ENCODE assay signal across 14 cellular contexts in the genomic region with DNA sequence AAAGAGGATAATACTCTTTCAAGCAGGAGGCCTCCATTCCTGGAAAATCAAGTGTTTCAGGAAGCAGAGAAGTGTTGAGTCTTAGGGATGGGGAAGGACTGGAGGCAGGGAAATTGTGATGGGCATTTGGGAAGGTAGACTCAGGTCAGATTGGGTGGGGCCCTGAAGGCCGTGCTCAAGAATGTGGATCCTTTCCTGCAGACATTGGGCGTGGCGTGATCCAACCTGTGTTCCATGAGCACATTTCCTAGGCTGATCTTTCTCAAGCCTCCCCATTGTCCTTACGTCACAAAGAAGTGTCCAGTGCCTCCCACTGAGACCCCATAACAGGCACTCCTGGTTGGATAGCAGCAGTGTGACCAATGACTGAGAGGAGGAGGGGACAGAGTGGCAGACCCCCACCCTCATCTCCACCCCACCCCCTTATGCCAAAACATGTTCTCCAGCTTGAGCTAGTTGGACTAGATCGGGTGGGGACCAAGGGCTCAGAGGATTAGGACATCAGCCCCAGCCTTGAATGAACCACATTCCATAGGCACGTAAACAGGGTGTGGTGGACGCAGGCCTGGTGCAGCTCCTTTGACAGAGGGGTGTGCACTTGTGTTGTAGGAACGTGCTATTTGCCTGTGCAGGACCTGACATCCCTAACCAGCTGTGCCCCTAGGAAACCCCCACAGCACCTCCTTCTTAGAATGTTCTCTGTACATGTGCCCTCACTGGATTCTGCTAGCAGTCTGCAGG.
DNase-seq lines count a peak whose midpoint lies in the region; ATAC-seq, FAIRE-seq and TF ChIP-seq lines count a peak whose summit lies in the region.
"Had no signal": no experiment of that assay in that cellular context is flagged by ENCODE, and none has a peak within 500 bp of the region (broad histone marks: within the 10 kb centered on the region; RNA-seq: fewer than 3 reads in every experiment).

No MANE protein-coding gene starts in this region.

- TF ChIP-seq CTCF in RWPE1 (conservative IDR thresholded peaks at IDR 0.05; ENCODE audit: low read depth) (no peak), esophagus squamous epithelium (IDR thresholded peaks at IDR 0.05) (no peak), body of pancreas (IDR thresholded peaks at IDR 0.05) (no peak), uterus (IDR thresholded peaks at IDR 0.05) (no peak)

- H3K9me3 ChIP-seq in esophagus squamous epithelium (no peaks in the 10 kb centered on the region), small intestine (ENCODE audit: control insufficient read depth, low read depth) (no peaks in the 10 kb centered on the region), body of pancreas (no peaks in the 10 kb centered on the region), uterus (no peaks in the 10 kb centered on the region)
- H3K9me3 ChIP-seq: BE2C had no signal

- H3K36me3 ChIP-seq in esophagus squamous epithelium (no peaks in the 10 kb centered on the region), small intestine (ENCODE audit: control insufficient read depth in 2 of 2, insufficient read depth in 2 of 2, low read length in 2 of 2) (no peaks in the 10 kb centered on the region), body of pancreas (replicated peaks in 1 of 2; ENCODE audit: insufficient read depth in 1 of 2, low read depth in 2 of 2) (no peaks in the 10 kb centered on the region), uterus (no peaks in the 10 kb centered on the region)
- H3K36me3 ChIP-seq: BE2C had no signal

- H3K4me3 ChIP-seq in esophagus squamous epithelium = no peak overlapping the region
- H3K4me3 ChIP-seq in small intestine (ENCODE audit: low read depth in 1 of 2, low read length in 2 of 2) = no peak overlapping the region
- H3K4me3 ChIP-seq in body of pancreas = no peak overlapping the region
- H3K4me3 ChIP-seq in uterus = no peak overlapping the region

- peak overlapping the region; percentile 81 for H3K27ac ChIP-seq in RWPE1
- peak overlapping the region; percentile 30 to 79 (median 70) for H3K27ac ChIP-seq in esophagus squamous epithelium
- no peak overlapping the region for H3K27ac ChIP-seq in small intestine (ENCODE audit: low read depth in 1 of 2, low read length in 1 of 2)
- no peak overlapping the region for H3K27ac ChIP-seq in body of pancreas
- H3K27ac ChIP-seq in uterus = no peak overlapping the region
- H3K27ac ChIP-seq: KMS-11 had no signal

- H3K27me3 ChIP-seq in esophagus squamous epithelium = no peaks in the 10 kb centered on the region
- no peaks in the 10 kb centered on the region for H3K27me3 ChIP-seq in small intestine (ENCODE audit: control insufficient read depth in 2 of 2, insufficient read depth in 2 of 2, low read length in 2 of 2)
- H3K27me3 ChIP-seq in body of pancreas = no peaks in the 10 kb centered on the region
- no peaks in the 10 kb centered on the region for H3K27me3 ChIP-seq in uterus

- no peak for ATAC-seq in body of pancreas

- POLR2A ChIA-PET in RWPE1 (lab: Yijun Ruan, JAX; ENCODE audit: low non-redundant PET) = interaction anchor here (0.7 kb wide), 1 partner anchor 14 kb away, joined by 3 read pairs; no protein-coding TSS in a partner anchor

- 52 to 63% methylated on average over 4 to 6 of the region's 8 CpGs for WGBS in esophagus squamous epithelium, 2 donors
- WGBS in small intestine, 3 donors = 40 to 67% (median 58%) methylated on average over 8 of the region's 8 CpGs
- WGBS in body of pancreas, 2 donors = 79 to 81% methylated on average over 5 to 8 of the region's 8 CpGs

- CTCF ChIA-PET in RWPE1 (lab: Yijun Ruan, JAX) = no interaction called here

- H3K4me1 ChIP-seq in esophagus squamous epithelium (peaks cover 0 to 68% (median 6%) of the 10 kb centered on the region in 3 donors), small intestine (ENCODE audit: control insufficient read depth in 2 of 2, insufficient read depth in 1 of 2, low read depth in 1 of 2, low read length in 1 of 2) (peaks cover 0 to 6% of the 10 kb centered on the region in 2 donors), body of pancreas (peaks cover 39% of the 10 kb centered on the region), uterus (no peaks in the 10 kb centered on the region)
- H3K4me1 ChIP-seq: BE2C had no signal

- no peak for FAIRE-seq in small intestine (lab: Jason Lieb, UNC)

- peak; percentile 32 for DNase-seq in ELF-1 (ENCODE audit: low read depth, low spot score)
- peak; percentile 79 for DNase-seq in RWPE1 (ENCODE audit: low spot score)
- DNase-seq in esophagus squamous epithelium (lab: John Stamatoyannopoulos, UW) = no peak
- peak; percentile 52 for DNase-seq in small intestine
- no peak for DNase-seq in body of pancreas
- DNase-seq in uterus = no peak
- DNase-seq in MV-4-11 (lab: John Stamatoyannopoulos, UW) = no peak
- DNase-seq: BE2C; CD4-positive, alpha-beta memory T cell; GOT3; NCI-H1417 treated with DMSO at 0.1 percent for 48 hours; NCI-H2029; NCI-H510A treated with DMSO at 0.1 percent for 48 hours had no signal

- intact Hi-C loops in esophagus squamous epithelium (cut with DNase I) = loop anchor here (5.0 kb wide), 1 partner anchor 91 kb away; no protein-coding TSS in a partner anchor
- intact Hi-C loops in body of pancreas (cut with DNase I) = loop anchor here (10.0 kb wide), 1 partner anchor 94 kb away; no protein-coding TSS in a partner anchor
- intact Hi-C loops in uterus (cut with DNase I; ENCODE audit: low total_unique reads) = no loop called here

- TF ChIP-seq POLR2A in esophagus squamous epithelium (IDR thresholded peaks at IDR 0.05) = no peak
- TF ChIP-seq POLR2A in body of pancreas (IDR thresholded peaks at IDR 0.05) = no peak
- TF ChIP-seq POLR2A in uterus (IDR thresholded peaks at IDR 0.05) = no peak

Comparison
In these comparisons a context has a peak if more than half of its experiments do, and no peak if none do; other contexts are left out.
1. DNase-seq: peak in ELF-1 (single experiment), RWPE1 (single experiment) and small intestine (single experiment); none in esophagus squamous epithelium (single experiment), body of pancreas (0 of 4), uterus (0 of 2) and MV-4-11 (single experiment).
2. H3K27ac ChIP-seq: peak in RWPE1 (single experiment) and esophagus squamous epithelium (4 of 4); none in small intestine (0 of 2), body of pancreas (0 of 4) and uterus (0 of 2).